In the genomic region with DNA sequence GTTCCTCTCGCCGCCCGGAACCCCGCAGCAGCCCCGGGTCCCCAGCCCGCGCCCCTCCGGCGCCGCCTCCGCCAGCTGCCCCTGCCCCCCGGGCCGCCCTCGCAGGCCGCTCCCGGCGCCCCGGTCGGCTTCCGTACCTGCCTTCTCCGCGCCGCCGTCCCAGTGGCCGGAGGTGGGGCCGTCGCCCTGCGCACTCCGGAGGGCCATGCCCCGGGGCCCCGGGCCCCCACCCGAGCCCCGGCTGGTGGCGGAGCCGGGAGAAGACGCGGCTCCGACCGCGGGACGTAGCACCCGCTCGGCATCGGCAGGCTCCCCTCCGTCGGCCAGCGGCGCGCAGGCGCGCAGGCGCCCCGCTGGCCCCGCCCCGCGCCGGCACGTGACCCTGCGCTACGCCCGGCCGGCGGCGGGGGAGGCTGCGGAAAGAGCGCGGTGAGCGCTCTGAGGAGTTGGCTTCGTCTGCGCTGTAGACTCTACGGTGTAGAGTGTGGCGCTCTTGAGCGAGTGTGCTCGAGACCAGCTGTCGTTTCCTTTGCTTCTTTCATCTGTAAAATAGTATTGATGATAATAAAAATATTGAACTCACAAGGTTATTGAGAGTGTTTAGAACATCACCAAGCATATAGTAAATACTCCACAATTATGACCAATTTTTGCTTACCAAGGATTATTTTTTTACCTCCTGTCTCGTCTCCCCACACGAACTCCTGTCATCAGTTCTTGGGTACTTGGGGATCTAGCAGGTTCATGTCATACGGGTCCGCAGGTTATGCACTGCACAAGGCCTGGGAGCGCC, we compare ENCODE assay signal across 8 cellular contexts.
DNase-seq lines count a peak whose midpoint lies in the region; ATAC-seq lines count a peak whose summit lies in the region.

A gene with protein sequence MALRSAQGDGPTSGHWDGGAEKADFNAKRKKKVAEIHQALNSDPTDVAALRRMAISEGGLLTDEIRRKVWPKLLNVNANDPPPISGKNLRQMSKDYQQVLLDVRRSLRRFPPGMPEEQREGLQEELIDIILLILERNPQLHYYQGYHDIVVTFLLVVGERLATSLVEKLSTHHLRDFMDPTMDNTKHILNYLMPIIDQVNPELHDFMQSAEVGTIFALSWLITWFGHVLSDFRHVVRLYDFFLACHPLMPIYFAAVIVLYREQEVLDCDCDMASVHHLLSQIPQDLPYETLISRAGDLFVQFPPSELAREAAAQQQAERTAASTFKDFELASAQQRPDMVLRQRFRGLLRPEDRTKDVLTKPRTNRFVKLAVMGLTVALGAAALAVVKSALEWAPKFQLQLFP (minus strand): TSS at position 335 of the 793 bp plus-strand sequence. CDS start 128 bp downstream, at position 207.

- DNase-seq in AML-193 (lab: John Stamatoyannopoulos, UW) (peak; percentile 77 to 78), NCI-H345 treated with DMSO at 0.1 percent for 48 hours (lab: John Stamatoyannopoulos, UW; ENCODE audit: unreplicated experiment) (peak; percentile 83), islet precursor cell (peak; percentile 90)
- DNase-seq in activated CD4-positive, CD25-positive, alpha-beta regulatory T cell (lab: John Stamatoyannopoulos, UW), result peak; percentile 52 to 84 (median 69)
- DNase-seq in central memory CD4-positive, alpha-beta T cell, result peak; percentile 86
- DNase-seq in stimulated activated CD4-positive, alpha-beta T cell treated with anti-CD3 and anti-CD28 coated beads, Interleukin-12 subunit alpha, Interleukin-12 subunit beta, amount 100 ng/mL, for 48 hours (ENCODE audit: low read depth in 2 of 3, low spot score in 1 of 3), result peak; percentile 68 to 80 (median 68)

- ATAC-seq in GM19043 (IDR thresholded peaks at IDR 0.05; ENCODE audit: low read depth, unreplicated experiment), result peak; percentile 96
- peak; percentile 95 for ATAC-seq in HG03354 (IDR thresholded peaks at IDR 0.05; ENCODE audit: poor library complexity, severe bottlenecking, unreplicated experiment)

Comparison
In these comparisons a context has a peak if more than half of its experiments do, and no peak if none do; other contexts are left out.
1. Peak in every context shown above with its lines: DNase-seq and ATAC-seq.